ENCODE assay signal across 15 cellular contexts in genomic region chr10:70774810-70775678, GRCh38. TPM values are rescaled to one million over a fixed set of nuclear protein-coding genes. Genes with fewer than 3 reads are reported as not detected.
A peak's percentile ranks its signal among the peaks of the same experiment; 100 is the strongest.
DNase-seq lines count a peak whose midpoint lies in the region; TF ChIP-seq lines count a peak whose summit lies in the region.
"Had no signal": no experiment of that assay in that cellular context is flagged by ENCODE, and none has a peak within 500 bp of the region (broad histone marks: within the 10 kb centered on the region; RNA-seq: fewer than 3 reads in every experiment).

No MANE protein-coding gene starts in this region.

- no peak overlapping the region for H3K23ac ChIP-seq in neuronal stem cell (ENCODE audit: low read depth, low read length, poor library complexity)

- H3K18ac ChIP-seq in neuronal stem cell (ENCODE audit: low read length), result peak overlapping the region; percentile 15

- no peak overlapping the region for H4K91ac ChIP-seq in neuronal stem cell (ENCODE audit: low read depth, low read length, poor library complexity)

- no peak overlapping the region for H3K4ac ChIP-seq in neuronal stem cell (ENCODE audit: low read length)

- TF ChIP-seq CTCF in endodermal cell (conservative IDR thresholded peaks at IDR 0.05), result no peak

- no peaks in the 10 kb centered on the region for H3K9me3 Mint-ChIP-seq in endodermal cell
- H3K9me3 Mint-ChIP-seq: activated T-helper 1 cell treated with anti-CD3 and anti-CD28 coated beads, Interleukin-12 subunit alpha, Interleukin-12 subunit beta, Interleukin-2, Interleukin-4 antibody, amounts not matched to agents 30 ng/mL and 10 ng/mL and 1 ng/mL, durations not matched to agents 14 hours and 24 hours and 36 hours had no signal

- 79 to 85% methylated on average over 7 to 14 of the region's 14 CpGs for WGBS in endodermal cell (ENCODE audit: insufficient coverage in 1 of 2, insufficient read length in 1 of 2), 2 experiments
- WGBS in neuronal stem cell (ENCODE audit: extremely low coverage in 2 of 2, insufficient read length in 2 of 2, insufficient replicate concordance in 1 of 2), 2 donors, result no CpG with 5 or more reads among the region's 14 CpGs

- H3K4me3 ChIP-seq in H7 (ENCODE audit: insufficient read depth, low read depth, low read length) (no peak overlapping the region), endodermal cell (ENCODE audit: low read length) (no peak overlapping the region), neuronal stem cell (ENCODE audit: low read length in 2 of 2) (no peak overlapping the region)

- peak; percentile 6 for DNase-seq in D341Med (ENCODE audit: low spot score)
- DNase-seq in H7, result peak; percentile 36
- peak; percentile 31 for DNase-seq in endodermal cell
- no peak for DNase-seq in neuronal stem cell (ENCODE audit: low spot score)
- no peak for DNase-seq in NCI-H1092 treated with DMSO at 0.1 percent for 48 hours (lab: John Stamatoyannopoulos, UW)
- DNase-seq in stimulated activated CD4-positive, alpha-beta T cell treated with anti-CD3 and anti-CD28 coated beads, Interleukin-1b, Interleukin-23, amount 100 ng/mL, for 48 hours, result no peak
- DNase-seq in NK-92 (lab: John Stamatoyannopoulos, UW; ENCODE audit: unreplicated experiment), result no peak
- DNase-seq: activated CD4-positive, alpha-beta T cell treated with anti-CD3 and anti-CD28 coated beads, Interleukin-2, amount 50 U/mL, for 1 hour; DMS 273 treated with DMSO at 0.1 percent for 48 hours; NCI-H1436 treated with DMSO at 0.1 percent for 48 hours had no signal

- no peak overlapping the region for H2BK15ac ChIP-seq in neuronal stem cell (ENCODE audit: low read length)

- H3K4me3 Mint-ChIP-seq in endodermal cell, result no peak overlapping the region
- H3K4me3 Mint-ChIP-seq: activated T-helper 1 cell treated with anti-CD3 and anti-CD28 coated beads, Interleukin-12 subunit alpha, Interleukin-12 subunit beta, Interleukin-2, Interleukin-4 antibody, amounts not matched to agents 30 ng/mL and 10 ng/mL and 1 ng/mL, durations not matched to agents 14 hours and 24 hours and 36 hours had no signal

- H3K36me3 ChIP-seq in H7 (replicated peaks; ENCODE audit: control insufficient read depth, insufficient read depth, low read length), result no peaks in the 10 kb centered on the region
- no peaks in the 10 kb centered on the region for H3K36me3 ChIP-seq in endodermal cell (ENCODE audit: control insufficient read depth, insufficient read depth, low read length)
- no peaks in the 10 kb centered on the region for H3K36me3 ChIP-seq in neuronal stem cell (replicated peaks in 1 of 2; ENCODE audit: control insufficient read depth in 2 of 2, insufficient read depth in 2 of 2, low read length in 2 of 2)

- no peaks in the 10 kb centered on the region for H3K36me3 Mint-ChIP-seq in endodermal cell (ENCODE audit: low read depth)

- peak overlapping the region; percentile 21 for H3K27ac Mint-ChIP-seq in endodermal cell
- H3K27ac Mint-ChIP-seq: activated T-helper 1 cell treated with anti-CD3 and anti-CD28 coated beads, Interleukin-12 subunit alpha, Interleukin-12 subunit beta, Interleukin-2, Interleukin-4 antibody, amounts not matched to agents 30 ng/mL and 10 ng/mL and 1 ng/mL, durations not matched to agents 14 hours and 24 hours and 36 hours; progenitor cell of endocrine pancreas had no signal

- H2BK12ac ChIP-seq in neuronal stem cell (ENCODE audit: low read length), result peak overlapping the region; percentile 27

- H2AK5ac ChIP-seq in neuronal stem cell (ENCODE audit: low read depth, low read length), result peak overlapping the region; percentile 28

- peaks cover 6% of the 10 kb centered on the region for H3K4me1 Mint-ChIP-seq in endodermal cell

- H3K4me1 ChIP-seq in endodermal cell (ENCODE audit: control insufficient read depth, insufficient read depth, low read length) (no peaks in the 10 kb centered on the region), neuronal stem cell (ENCODE audit: control insufficient read depth in 2 of 2, insufficient read depth in 1 of 2, low read depth in 1 of 2, low read length in 2 of 2) (peaks cover 0 to 5% of the 10 kb centered on the region in 2 donors)

- no peak overlapping the region for H3K4me2 ChIP-seq in neuronal stem cell (ENCODE audit: insufficient read depth, low read length, poor library complexity, severe bottlenecking)
- H3K4me2 ChIP-seq: KMS-11 had no signal

- H3K79me1 ChIP-seq in neuronal stem cell (ENCODE audit: low read depth, low read length), result no peaks in the 10 kb centered on the region

- H3K27me3 ChIP-seq in H7 (ENCODE audit: control insufficient read depth, insufficient read depth, low read length) (no peaks in the 10 kb centered on the region), endodermal cell (ENCODE audit: control insufficient read depth, insufficient read depth, low read length, poor library complexity, severe bottlenecking) (no peaks in the 10 kb centered on the region), neuronal stem cell (ENCODE audit: control insufficient read depth in 3 of 3, insufficient read depth in 3 of 3, low read depth in 1 of 3, low read length in 3 of 3) (peaks cover 0 to 24% (median 1%) of the 10 kb centered on the region in 3 experiments)

- peaks cover 2% of the 10 kb centered on the region for H3K27me3 Mint-ChIP-seq in endodermal cell (ENCODE audit: insufficient read depth)

- H3K9ac ChIP-seq in endodermal cell (ENCODE audit: extremely low read depth, low read length, poor library complexity, severe bottlenecking) (no peak overlapping the region), neuronal stem cell (ENCODE audit: low read depth, low read length, poor library complexity) (no peak overlapping the region)
- H3K9ac ChIP-seq: KMS-11 had no signal

- no peak overlapping the region for H4K8ac ChIP-seq in neuronal stem cell (ENCODE audit: low read depth, low read length)

- H2BK5ac ChIP-seq in neuronal stem cell (ENCODE audit: low read length), result no peak overlapping the region

- no peak overlapping the region for H2BK120ac ChIP-seq in neuronal stem cell (ENCODE audit: low read depth, low read length)

- H3K14ac ChIP-seq in neuronal stem cell (ENCODE audit: low read length), result no peak overlapping the region

- no peak overlapping the region for H3K27ac ChIP-seq in endodermal cell (ENCODE audit: low read depth, low read length)
- H3K27ac ChIP-seq in neuronal stem cell (replicated peaks; ENCODE audit: low read length), result no peak overlapping the region
- H3K27ac ChIP-seq: epithelial cell of prostate, KMS-11 had no signal

- no peak overlapping the region for H2AFZ ChIP-seq in neuronal stem cell (ENCODE audit: low read length)

- H3K9me3 ChIP-seq in endodermal cell (ENCODE audit: control insufficient read depth, low read length) (no peaks in the 10 kb centered on the region), neuronal stem cell (replicated peaks in 1 of 2; ENCODE audit: control insufficient read depth in 2 of 2, insufficient read depth in 1 of 2, low read depth in 1 of 2, low read length in 2 of 2) (no peaks in the 10 kb centered on the region)

RNA-seq across cellular contexts. Expression of gene TBATA, which starts 10.1 kb away (rescaled TPM):
- total RNA-seq in H7 (2014; rRNA removed; shearing (Covaris generic)), result not detected in 2 replicates
- total RNA-seq in endodermal cell, result not detected
- polyA plus RNA-seq in endodermal cell (2013, experiment 1 of 2), result not detected
- polyA plus RNA-seq in endodermal cell (2013, experiment 2 of 2), result not detected
- not detected for polyA plus RNA-seq in neuronal stem cell (2013, experiment 1 of 2)
- polyA plus RNA-seq in neuronal stem cell (2013, experiment 2 of 2), result not detected
- total RNA-seq: activated T-helper 1 cell treated with anti-CD3 and anti-CD28 coated beads, Interleukin-12 subunit alpha, Interleukin-12 subunit beta, Interleukin-2, Interleukin-4 antibody, amounts not matched to agents 30 ng/mL and 10 ng/mL and 1 ng/mL, durations not matched to agents 14 hours and 24 hours and 36 hours; progenitor cell of endocrine pancreas had no signal
- polyA plus RNA-seq: BJ had no signal

RNA-seq across cellular contexts. Expression of gene SGPL1, which starts 40.7 kb away (rescaled TPM):
- total RNA-seq in H7 (2014; rRNA removed; shearing (Covaris generic)), result 35.0 and 35.1 TPM in 2 replicates
- 100 to 1,000 TPM in 1 of 2 donors, 10 to 100 TPM in 1; 95.4 to 103 TPM for total RNA-seq in endodermal cell
- 47.6 TPM for polyA plus RNA-seq in endodermal cell (2013, experiment 1 of 2)
- polyA plus RNA-seq in endodermal cell (2013, experiment 2 of 2), result 46.7 TPM
- 23.0 TPM for polyA plus RNA-seq in neuronal stem cell (2013, experiment 1 of 2)
- 23.0 TPM for polyA plus RNA-seq in neuronal stem cell (2013, experiment 2 of 2)

Comparison
In these comparisons a context has a peak if more than half of its experiments do, and no peak if none do; other contexts are left out.
1. DNase-seq: peak in D341Med (single experiment), H7 (single experiment) and endodermal cell (single experiment); none in neuronal stem cell (single experiment), NCI-H1092 treated with DMSO at 0.1 percent for 48 hours (single experiment), stimulated activated CD4-positive, alpha-beta T cell treated with anti-CD3 and anti-CD28 coated beads, Interleukin-1b, Interleukin-23, amount 100 ng/mL, for 48 hours (single experiment) and NK-92 (single experiment).